8 cellular contexts compared by ENCODE assay signal in genomic region chr7:76101693-76102437, GRCh38. TPM values are rescaled to one million over a fixed set of nuclear protein-coding genes. Genes with fewer than 3 reads are reported as not detected.
A peak's percentile ranks its signal among the peaks of the same experiment; 100 is the strongest.
DNase-seq lines count a peak whose midpoint lies in the region; ATAC-seq, FAIRE-seq and TF ChIP-seq lines count a peak whose summit lies in the region.
"Not testable (repeated sequence)": the region's sequence is repeated elsewhere in the genome, so short reads cannot be mapped to it uniquely, and the experiment has no call there.

No MANE protein-coding gene starts in this region.

- H2BK20ac ChIP-seq in H9 (ENCODE audit: low read depth, low read length, poor library complexity, severe bottlenecking), result not testable (repeated sequence)

- H3K27me3 Mint-ChIP-seq in H9 (ENCODE audit: low read depth); WTC11 (ENCODE audit: low read depth); astrocyte (ENCODE audit: low read depth, unreplicated experiment): not testable (repeated sequence)

- not testable (repeated sequence) for H3K27me3 ChIP-seq in H9 (ENCODE audit: insufficient read depth, low read length); astrocyte (ENCODE audit: insufficient read depth, low read length)

- H3K4me3 ChIP-seq in AG10803 (ENCODE audit: low read length); astrocyte (ENCODE audit: insufficient read depth, low read depth, low read length): not testable (repeated sequence)

- POLR2A ChIA-PET in WTC11 (lab: Charles Lee), result not testable (repeated sequence)

- H4K20me1 ChIP-seq in H9 (ENCODE audit: control insufficient read depth, insufficient read depth, insufficient read length); astrocyte (ENCODE audit: insufficient read depth, low read length): not testable (repeated sequence)

- DNase-seq in AG10803 (ENCODE audit: low read depth) (peak; percentile 34), NCI-H226 (peak; percentile 24), astrocyte (ENCODE audit: low read depth) (peak; percentile 48), dermis blood vessel endothelial cell (peak; percentile 56), kidney tubule cell (ENCODE audit: low spot score) (peak; percentile 26)
- DNase-seq in H9; WTC11 (ENCODE audit: low spot score): not testable (repeated sequence)
- DNase-seq in stimulated activated CD4-positive, alpha-beta T cell treated with anti-CD3 and anti-CD28 coated beads, Interleukin-15, amount 100 ng/mL, for 24 hours, result peak; percentile 3

- H4K91ac ChIP-seq in H9 (ENCODE audit: insufficient read length, low read depth, low read length), result not testable (repeated sequence)

- H3T11ph ChIP-seq in H9 (ENCODE audit: low read length), result not testable (repeated sequence)

- not testable (repeated sequence) for H2BK5ac ChIP-seq in H9 (ENCODE audit: insufficient read length, low read length)

- TF ChIP-seq CTCF in AG10803 (conservative IDR thresholded peaks at IDR 0.05; ENCODE audit: low read length); H9 (conservative IDR thresholded peaks at IDR 0.05); WTC11 (IDR thresholded peaks at IDR 0.05); astrocyte (IDR thresholded peaks at IDR 0.05; ENCODE audit: insufficient read depth, low read depth, low read length): not testable (repeated sequence)

- not testable (repeated sequence) for H2AK5ac ChIP-seq in H9 (ENCODE audit: insufficient read length, low read length)

- not testable (repeated sequence) for H3K18ac ChIP-seq in H9 (ENCODE audit: insufficient read length, low read depth, low read length)

- not testable (repeated sequence) for H3K36me3 ChIP-seq in astrocyte (ENCODE audit: insufficient read depth, low read length)

- not testable (repeated sequence) for ATAC-seq in WTC11

- not testable (repeated sequence) for H3K9ac ChIP-seq in H9 (ENCODE audit: extremely low read depth, insufficient read length, low read length); astrocyte (ENCODE audit: low read length)

- not testable (repeated sequence) for H3K23me2 ChIP-seq in H9 (ENCODE audit: insufficient read length, low read depth, low read length, poor library complexity, severe bottlenecking)

- not testable (repeated sequence) for H4K8ac ChIP-seq in H9 (replicated peaks; ENCODE audit: insufficient read length, low read depth, low read length)

- H2BK120ac ChIP-seq in H9 (ENCODE audit: low read depth, low read length, poor library complexity, severe bottlenecking), result not testable (repeated sequence)

- H4K5ac ChIP-seq in H9 (ENCODE audit: insufficient read length, low read depth, low read length), result not testable (repeated sequence)

- not testable (repeated sequence) for FAIRE-seq in astrocyte (lab: Jason Lieb, UNC)

- H3K4me3 Mint-ChIP-seq in H9; WTC11; astrocyte (ENCODE audit: unreplicated experiment): not testable (repeated sequence)

- CTCF ChIA-PET in WTC11 (lab: Charles Lee), result interaction anchor here (0.6 kb wide), 1 partner anchor 53 kb away, joined by 5 read pairs; no protein-coding TSS in a partner anchor

- not testable (repeated sequence) for H3K23ac ChIP-seq in H9 (ENCODE audit: insufficient read length, low read depth, low read length)

- not testable (repeated sequence) for H3K14ac ChIP-seq in H9 (ENCODE audit: insufficient read depth, low read length)

- WGBS in H9 (ENCODE audit: extremely low coverage, insufficient read length, low lambda C conversion rate), result no CpG with 5 or more reads among the region's 12 CpGs

- H3K4me1 ChIP-seq in H9 (ENCODE audit: insufficient read depth, low read length); astrocyte (ENCODE audit: insufficient read depth, low read length): not testable (repeated sequence)

- not testable (repeated sequence) for H3K4me1 Mint-ChIP-seq in H9; WTC11; astrocyte (ENCODE audit: low read depth, unreplicated experiment)

- H3K27ac Mint-ChIP-seq in H9 (peak overlapping the region in 2 of 3 experiments; percentile 36 to 55; a peak in 3 of 7 replicates), WTC11 (peak overlapping the region; percentile 32; the same call in 1 of the 2 replicates), astrocyte (ENCODE audit: unreplicated experiment) (peak overlapping the region; percentile 75)

- H3K9me3 ChIP-seq in H9 (ENCODE audit: control insufficient read depth, low read depth, low read length); astrocyte (ENCODE audit: insufficient read depth, low read depth, low read length): not testable (repeated sequence)

- H3K4me2 ChIP-seq in H9 (ENCODE audit: insufficient read depth, insufficient read length, low read length), result not testable (repeated sequence)
- peak overlapping the region; percentile 54 for H3K4me2 ChIP-seq in astrocyte (ENCODE audit: low read length)

- not testable (repeated sequence) for H3K27ac ChIP-seq in H9 (ENCODE audit: insufficient read length, low read depth, low read length)
- peak overlapping the region; percentile 24 for H3K27ac ChIP-seq in astrocyte (ENCODE audit: low read depth, low read length)

- H3K4ac ChIP-seq in H9 (ENCODE audit: low read depth, low read length), result not testable (repeated sequence)

- not testable (repeated sequence) for H2AFZ ChIP-seq in H9 (ENCODE audit: low read length)
- H2AFZ ChIP-seq in astrocyte (ENCODE audit: low read depth, low read length), result peak overlapping the region; percentile 19

- H2BK12ac ChIP-seq in H9 (ENCODE audit: insufficient read length, low read depth, low read length), result not testable (repeated sequence)

- not testable (repeated sequence) for H3K9me3 Mint-ChIP-seq in H9; WTC11; astrocyte (ENCODE audit: unreplicated experiment)

- H3K56ac ChIP-seq in H9 (ENCODE audit: insufficient read length, low read depth, low read length), result not testable (repeated sequence)

- H3K79me1 ChIP-seq in H9 (ENCODE audit: insufficient read depth, low read depth, low read length, poor library complexity, severe bottlenecking), result not testable (repeated sequence)

- H3K36me3 Mint-ChIP-seq in H9 (ENCODE audit: insufficient read depth in 1 of 3, low read depth in 3 of 3); WTC11; astrocyte (ENCODE audit: low read depth, unreplicated experiment): not testable (repeated sequence)

- not testable (repeated sequence) for H2BK15ac ChIP-seq in H9 (ENCODE audit: low read depth, low read length)

- not testable (repeated sequence) for H3K79me2 ChIP-seq in H9 (ENCODE audit: insufficient read depth, low read length); astrocyte (ENCODE audit: insufficient read depth, low read length)

RNA-seq across cellular contexts. Expression of gene MDH2, which starts 54.0 kb away (rescaled TPM):
- 257 and 260 TPM in 2 replicates for total RNA-seq in H9 (2021)
- 298 to 333 TPM (median 313 TPM) in 3 replicates for total RNA-seq in WTC11 (2021)
- 193 and 202 TPM in 2 replicates for total RNA-seq in astrocyte
- total RNA-seq in dermis blood vessel endothelial cell, result 34.0 and 52.2 TPM in 2 replicates

RNA-seq across cellular contexts. Expression of gene STYXL1, which starts 54.1 kb away (rescaled TPM):
- total RNA-seq in H9 (2021), result 35.1 and 38.7 TPM in 2 replicates
- total RNA-seq in WTC11 (2021), result 21.3 to 28.2 TPM (median 27.8 TPM) in 3 replicates
- total RNA-seq in astrocyte, result 45.3 and 46.2 TPM in 2 replicates
- total RNA-seq in dermis blood vessel endothelial cell, result 28.1 and 38.3 TPM in 2 replicates
